Comparison of ENCODE assay signal across 9 cellular contexts in genomic region chr17:28937044-28937729, GRCh38. TPM values are rescaled to one million over a fixed set of nuclear protein-coding genes. Genes with fewer than 3 reads are reported as not detected.
DNase-seq lines count a peak whose midpoint lies in the region; ATAC-seq and TF ChIP-seq lines count a peak whose summit lies in the region.
"Had no signal": no experiment of that assay in that cellular context is flagged by ENCODE, and none has a peak within 500 bp of the region (broad histone marks: within the 10 kb centered on the region; RNA-seq: fewer than 3 reads in every experiment).

No MANE protein-coding gene starts in this region.

- TF ChIP-seq CTCF in ascending aorta (IDR thresholded peaks at IDR 0.05) = no peak

- DNase-seq in HCEC 1CT (peak; percentile 44), adipocyte (ENCODE audit: low read depth) (peak; percentile 44), hippocampal formation (lab: John Stamatoyannopoulos, UW) (peak; percentile 39 to 88), skeletal muscle cell (ENCODE audit: low read depth) (peak; percentile 25), ascending aorta (ENCODE audit: low spot score in 2 of 2) (no peak), HPDE6-E6E7 (ENCODE audit: extremely low spot score) (no peak)
- DNase-seq: tibial artery had no signal

- H3K27ac ChIP-seq in ascending aorta = no peak overlapping the region
- H3K27ac ChIP-seq: tibial artery had no signal

- H3K27me3 ChIP-seq in adipocyte (replicated peaks; ENCODE audit: control insufficient read depth, insufficient read depth, low read length) (no peaks in the 10 kb centered on the region), ascending aorta (no peaks in the 10 kb centered on the region)
- H3K27me3 ChIP-seq: tibial artery had no signal

- H3K9me3 ChIP-seq in adipocyte (ENCODE audit: control insufficient read depth, low read length) = no peaks in the 10 kb centered on the region
- H3K9me3 ChIP-seq in ascending aorta = no peaks in the 10 kb centered on the region
- H3K9me3 ChIP-seq: tibial artery had no signal

- H3K36me3 ChIP-seq in adipocyte (ENCODE audit: control insufficient read depth, insufficient read depth, low read length, severe bottlenecking) (peaks cover 5% of the 10 kb centered on the region), ascending aorta (no peaks in the 10 kb centered on the region)
- H3K36me3 ChIP-seq: tibial artery had no signal

- intact Hi-C loops in ascending aorta (cut with DNase I) = no loop called here

- no peak for ATAC-seq in SK-N-SH treated with all-trans-retinoic acid at 6 μM for 48 hours
- no peak for ATAC-seq in HG03457 (IDR thresholded peaks at IDR 0.05; ENCODE audit: unreplicated experiment)

- H3K4me1 ChIP-seq in adipocyte (ENCODE audit: control insufficient read depth, insufficient read depth, low read length) (peaks cover 57% of the 10 kb centered on the region), ascending aorta (peaks cover 7 to 35% of the 10 kb centered on the region in 2 donors)

- H3K4me3 ChIP-seq in adipocyte (ENCODE audit: low read length) (no peak overlapping the region), skeletal muscle cell (ENCODE audit: low read depth, low read length) (no peak overlapping the region), ascending aorta (no peak overlapping the region)
- H3K4me3 ChIP-seq: tibial artery had no signal

- no peak overlapping the region for H3K9ac ChIP-seq in adipocyte (ENCODE audit: low read length)

TF ChIP-seq in SK-N-SH treated with all-trans-retinoic acid at 6 μM for 48 hours, 23 proteins besides CTCF, POLR2A, EP300 and RAD21:
- TF ChIP-seq ZNF565 (CRISPR knock-in tag; conservative IDR thresholded peaks at IDR 0.05; ENCODE audit: low read depth) (no peak), CREB5 (CRISPR knock-in tag; IDR thresholded peaks at IDR 0.05; ENCODE audit: low read depth) (no peak), CSRNP3 (CRISPR knock-in tag; IDR thresholded peaks at IDR 0.05) (no peak), POU6F1 (CRISPR knock-in tag; IDR thresholded peaks at IDR 0.05; ENCODE audit: borderline replicate concordance, low read depth) (no peak), PATZ1 (CRISPR knock-in tag; IDR thresholded peaks at IDR 0.05; ENCODE audit: borderline replicate concordance) (no peak), ARNTL (CRISPR knock-in tag; IDR thresholded peaks at IDR 0.05; ENCODE audit: borderline replicate concordance, low read depth) (no peak), PPARA (CRISPR knock-in tag; IDR thresholded peaks at IDR 0.05; ENCODE audit: borderline replicate concordance) (no peak), CSDC2 (CRISPR knock-in tag; IDR thresholded peaks at IDR 0.05) (no peak), SNAI2 (CRISPR knock-in tag; IDR thresholded peaks at IDR 0.05) (no peak), BACH2 (CRISPR knock-in tag; IDR thresholded peaks at IDR 0.05; ENCODE audit: borderline replicate concordance) (no peak), TCF4 (CRISPR knock-in tag; IDR thresholded peaks at IDR 0.05; ENCODE audit: borderline replicate concordance) (no peak), TOX (CRISPR knock-in tag; IDR thresholded peaks at IDR 0.05; ENCODE audit: borderline replicate concordance) (no peak), ESRRG (CRISPR knock-in tag; IDR thresholded peaks at IDR 0.05) (no peak), GLIS3 (CRISPR knock-in tag; IDR thresholded peaks at IDR 0.05) (no peak), ZNF8 (CRISPR knock-in tag; IDR thresholded peaks at IDR 0.05) (no peak), ISL1 (CRISPR knock-in tag; IDR thresholded peaks at IDR 0.05) (no peak)

RNA-seq across cellular contexts. Expression of gene PHF12, which starts 14.1 kb away (rescaled TPM):
- total RNA-seq in ascending aorta = 35.0 TPM

RNA-seq across cellular contexts. Expression of gene DHRS13, which starts 34.3 kb away (rescaled TPM):
- total RNA-seq in ascending aorta = 16.5 TPM

RNA-seq across cellular contexts. Expression of gene FLOT2, which starts 39.7 kb away (rescaled TPM):
- total RNA-seq in ascending aorta = 72.4 TPM

Comparison
In these comparisons a context has a peak if more than half of its experiments do, and no peak if none do; other contexts are left out.
1. DNase-seq: peak in HCEC 1CT (single experiment), adipocyte (single experiment), hippocampal formation (2 of 2) and skeletal muscle cell (single experiment); none in ascending aorta (0 of 2) and HPDE6-E6E7 (single experiment).